8 cellular contexts compared by ENCODE assay signal in the genomic region with DNA sequence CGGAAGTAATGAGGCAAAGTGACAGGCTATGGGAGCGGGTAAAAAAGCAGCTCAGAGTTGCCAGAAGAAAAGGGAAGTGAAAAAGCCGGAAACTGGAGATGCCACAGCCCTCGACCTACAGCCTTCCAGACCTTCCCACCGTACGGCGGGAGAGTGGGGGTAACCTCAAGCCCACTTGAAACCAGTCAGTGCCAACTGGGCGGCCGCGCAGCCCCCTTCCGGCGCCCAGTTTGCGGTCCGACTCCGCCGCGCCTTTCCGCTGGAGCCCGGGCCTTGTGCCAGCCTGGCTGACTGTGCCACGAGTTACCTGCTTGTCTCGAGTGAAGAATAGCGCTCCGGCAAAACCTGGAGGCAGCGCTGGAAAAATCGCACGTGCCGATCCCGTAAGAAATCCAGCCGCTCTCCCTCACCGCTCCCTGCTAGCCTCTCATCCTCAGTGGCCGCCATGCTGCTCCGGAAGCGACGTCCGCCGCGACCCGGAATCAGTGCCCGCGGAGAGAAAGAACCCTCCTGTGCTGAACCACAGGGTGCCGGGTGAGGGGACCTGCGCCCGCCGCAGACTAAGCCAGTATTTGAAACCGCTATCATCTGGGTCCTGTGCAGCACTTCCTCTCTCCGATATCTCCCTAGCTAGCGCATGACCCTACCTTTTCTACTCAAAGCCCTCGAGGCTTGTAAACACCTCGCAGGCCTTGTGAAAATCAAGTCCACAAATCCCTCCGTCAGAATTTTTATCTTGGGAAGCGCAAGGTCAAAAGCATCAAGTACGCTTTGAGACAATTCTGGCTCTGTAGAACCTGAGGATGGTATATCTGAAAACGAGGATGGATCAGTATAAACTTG. TPM values are rescaled to one million over a fixed set of nuclear protein-coding genes. Genes with fewer than 3 reads are reported as not detected.
DNase-seq lines count a peak whose midpoint lies in the region; ATAC-seq and TF ChIP-seq lines count a peak whose summit lies in the region.

PGGT1B (minus strand) TSS at position 473 of the 843 bp plus-strand sequence; CDS start at position 447, 26 bp downstream.

- H3K4me3 ChIP-seq in left lung: peak within 1 kb of the TSS; percentile 65 to 72

- peaks cover 0 to 4% of the 10 kb centered on the region in 2 donors for H3K36me3 ChIP-seq in left lung

- ATAC-seq in GM19043 (IDR thresholded peaks at IDR 0.05; ENCODE audit: low read depth, unreplicated experiment) (peak; percentile 77), HG03342 (IDR thresholded peaks at IDR 0.05; ENCODE audit: unreplicated experiment) (peak; percentile 88), left lung (peak; percentile 98)

- no peaks in the 10 kb centered on the region for H3K9me3 ChIP-seq in left lung

- H3K4me1 ChIP-seq in left lung: peaks cover 7 to 41% of the 10 kb centered on the region in 2 donors

- H3K27ac ChIP-seq in left lung: peak within 1 kb of the TSS; percentile 83 to 86

- no peaks in the 10 kb centered on the region for H3K27me3 ChIP-seq in left lung

- TF ChIP-seq CTCF in left lung (IDR thresholded peaks at IDR 0.05): no peak

- intact Hi-C loops in left lung (cut with DNase I): no loop called here

- DNase-seq in AML-193 (lab: John Stamatoyannopoulos, UW) (peak; percentile 72 to 80), NCI-H748 (lab: John Stamatoyannopoulos, UW; ENCODE audit: unreplicated experiment) (peak; percentile 82), dedifferentiated amniotic fluid mesenchymal stem cell (ENCODE audit: extremely low spot score) (peak; percentile 31), left lung (peak; percentile 85 to 95)
- DNase-seq in activated CD4-positive, alpha-beta T cell treated with anti-CD3 and anti-CD28 coated beads, Interleukin-2, amount 50 U/mL, for 24 hours (ENCODE audit: low read depth in 1 of 2, low spot score in 1 of 2): peak; percentile 47 to 65
- peak; percentile 58 to 66 for DNase-seq in stimulated activated CD4-positive, alpha-beta T cell treated with anti-CD3 and anti-CD28 coated beads, Interleukin-2, amount 100 ng/mL, for 48 hours

RNA-seq across cellular contexts. Expression of gene PGGT1B, which starts in this region (rescaled TPM):
- total RNA-seq in left lung: 10 to 100 TPM; 42.7 to 46.5 TPM

Comparison
In these comparisons a context has a peak if more than half of its experiments do, and no peak if none do; other contexts are left out.
1. Peak in every context shown above with its lines: DNase-seq, ATAC-seq, H3K4me3 ChIP-seq and H3K27ac ChIP-seq.
2. DNase-seq: peak in every context shown above with its lines; median percentile 90 in left lung; 82 in NCI-H748; 76 in AML-193; 62 in stimulated activated CD4-positive, alpha-beta T cell treated with anti-CD3 and anti-CD28 coated beads, Interleukin-2, amount 100 ng/mL, for 48 hours; 56 in activated CD4-positive, alpha-beta T cell treated with anti-CD3 and anti-CD28 coated beads, Interleukin-2, amount 50 U/mL, for 24 hours; 31 in dedifferentiated amniotic fluid mesenchymal stem cell.